9 cellular contexts compared by ENCODE assay signal in genomic region chr20:63873477-63873971, GRCh38. TPM values are rescaled to one million over a fixed set of nuclear protein-coding genes. Genes with fewer than 3 reads are reported as not detected.
DNase-seq lines count a peak whose midpoint lies in the region; ATAC-seq and TF ChIP-seq lines count a peak whose summit lies in the region.
"Had no signal": no experiment of that assay in that cellular context is flagged by ENCODE, and none has a peak within 500 bp of the region (broad histone marks: within the 10 kb centered on the region; RNA-seq: fewer than 3 reads in every experiment).

No MANE protein-coding gene starts in this region.

- peak overlapping the region in 1 of 10 donors; percentile 35 for H3K4me3 Mint-ChIP-seq in naive thymus-derived CD4-positive, alpha-beta T cell

- H3K27ac ChIP-seq in PC-3 (ENCODE audit: low read length) = peak overlapping the region; percentile 70
- H3K27ac ChIP-seq in naive thymus-derived CD4-positive, alpha-beta T cell (ENCODE audit: low read depth, low read length) = no peak overlapping the region
- H3K27ac ChIP-seq: SK-N-MC had no signal

- no peaks in the 10 kb centered on the region for H3K9me2 ChIP-seq in PC-3 (replicated peaks; ENCODE audit: low read length)

- peaks cover 10 to 37% (median 17%) of the 10 kb centered on the region in 5 donors for H3K36me3 Mint-ChIP-seq in naive thymus-derived CD4-positive, alpha-beta T cell

- peaks cover 55% of the 10 kb centered on the region for H3K36me3 ChIP-seq in PC-3 (ENCODE audit: low read depth, low read length)
- H3K36me3 ChIP-seq in naive thymus-derived CD4-positive, alpha-beta T cell (ENCODE audit: control insufficient read depth in 2 of 3, insufficient read depth in 3 of 3, low read length in 3 of 3) = peaks cover 9 to 80% (median 18%) of the 10 kb centered on the region in 3 experiments

- TF ChIP-seq CTCF in PC-3 (conservative IDR thresholded peaks at IDR 0.05; ENCODE audit: low read depth, low read length) (no peak), cardiac fibroblast (IDR thresholded peaks at IDR 0.05; ENCODE audit: low read depth, low read length) (no peak)

- no peaks in the 10 kb centered on the region for H3F3A ChIP-seq in PC-3 (ENCODE audit: low read length, unreplicated experiment)

- peak overlapping the region; percentile 44 for H3K4me2 ChIP-seq in PC-3 (ENCODE audit: low read length)

- H3K4me3 ChIP-seq in PC-3 (ENCODE audit: low read length) (no peak overlapping the region), cardiac fibroblast (replicated peaks in 1 of 2; ENCODE audit: low read depth in 2 of 2, low read length in 2 of 2) (no peak overlapping the region)
- no peak overlapping the region for H3K4me3 ChIP-seq in naive thymus-derived CD4-positive, alpha-beta T cell (ENCODE audit: low read length)
- H3K4me3 ChIP-seq: SK-N-MC had no signal

- POLR2A ChIA-PET in PC-3 (lab: Charles Lee; ENCODE audit: unreplicated experiment) = interaction anchor here (0.6 kb wide), 1 partner anchor 8 kb away, joined by 4 read pairs; the partner anchor contains the start of gene TPD52L2
- POLR2A ChIA-PET in naive thymus-derived CD4-positive, alpha-beta T cell (lab: Charles Lee) = interaction anchor here (2.8 kb wide), 1 partner anchor 9 kb away, joined by 11 read pairs; the partner anchor contains the start of gene TPD52L2

- peaks cover 12% of the 10 kb centered on the region for H3K4me1 ChIP-seq in PC-3 (ENCODE audit: insufficient read depth, low read length)
- H3K4me1 ChIP-seq in naive thymus-derived CD4-positive, alpha-beta T cell (ENCODE audit: control insufficient read depth in 2 of 2, insufficient read depth in 2 of 2, low read length in 2 of 2) = no peaks in the 10 kb centered on the region

- no peaks in the 10 kb centered on the region for H3K27me3 Mint-ChIP-seq in naive thymus-derived CD4-positive, alpha-beta T cell

- DNase-seq in Ammon's horn (ENCODE audit: low spot score) (peak; percentile 68), PC-3 (peak; percentile 95), cardiac fibroblast (ENCODE audit: low read depth in 2 of 2) (peak; percentile 86 to 96), OCI-M1 (lab: John Stamatoyannopoulos, UW) (no peak)
- peak in 1 of 9 donors; percentile 45 for DNase-seq in naive thymus-derived CD4-positive, alpha-beta T cell

- no peak overlapping the region for H2AFZ ChIP-seq in PC-3 (ENCODE audit: low read length)

- H3K9me3 Mint-ChIP-seq in naive thymus-derived CD4-positive, alpha-beta T cell = no peaks in the 10 kb centered on the region

- peaks cover 24% of the 10 kb centered on the region for H4K20me1 ChIP-seq in PC-3 (ENCODE audit: low read length)

- H3K4me1 Mint-ChIP-seq in naive thymus-derived CD4-positive, alpha-beta T cell = peaks cover 3 to 14% (median 6%) of the 10 kb centered on the region in 7 donors

- H3K27ac Mint-ChIP-seq in naive thymus-derived CD4-positive, alpha-beta T cell = peak overlapping the region in 1 of 9 donors; percentile 85

- CTCF ChIA-PET in PC-3 (lab: Charles Lee) = no interaction called here
- CTCF ChIA-PET in naive thymus-derived CD4-positive, alpha-beta T cell (lab: Charles Lee) = interaction anchor here (0.6 kb wide), 1 partner anchor 1094 kb away, joined by 4 read pairs; no protein-coding TSS in a partner anchor

- ATAC-seq in PC-3 (peak; percentile 99), HG03280 (IDR thresholded peaks at IDR 0.05; ENCODE audit: unreplicated experiment) (no peak), GM19463 (IDR thresholded peaks at IDR 0.05; ENCODE audit: unreplicated experiment) (no peak), HG03139 (IDR thresholded peaks at IDR 0.05; ENCODE audit: unreplicated experiment) (no peak)
- peak; percentile 88 for ATAC-seq in naive thymus-derived CD4-positive, alpha-beta T cell

- peaks cover 74% of the 10 kb centered on the region for H3K79me2 ChIP-seq in PC-3 (ENCODE audit: low read length)

- no peaks in the 10 kb centered on the region for H3K27me3 ChIP-seq in PC-3 (ENCODE audit: low read length)
- H3K27me3 ChIP-seq in naive thymus-derived CD4-positive, alpha-beta T cell (ENCODE audit: control insufficient read depth in 2 of 2, insufficient read depth in 2 of 2, low read length in 2 of 2) = no peaks in the 10 kb centered on the region

- intact Hi-C loops in PC-3 (cut with micrococcal nuclease) = loop anchor here (1.0 to 5.0 kb wide), 2 partner anchors 8 to 99 kb away; partner anchors contain the start of gene TPD52L2
- intact Hi-C loops in naive thymus-derived CD4-positive, alpha-beta T cell (cut with micrococcal nuclease) = no loop called here

- no peak overlapping the region for H3K9ac ChIP-seq in PC-3 (ENCODE audit: low read length)

- BruUV-seq in PC-3 (replicated peaks; lab: Mats Ljungman, UMichigan) = no TSS peak

- no peaks in the 10 kb centered on the region for H3K9me3 ChIP-seq in PC-3 (ENCODE audit: low read length)
- no peaks in the 10 kb centered on the region for H3K9me3 ChIP-seq in naive thymus-derived CD4-positive, alpha-beta T cell (ENCODE audit: control insufficient read depth in 2 of 3, low read length in 3 of 3)

RNA-seq across cellular contexts. Expression of gene TPD52L2, which starts 8.5 kb away (rescaled TPM):
- 147 and 167 TPM in 2 replicates for total RNA-seq in PC-3 (2014; rRNA removed)
- total RNA-seq in naive thymus-derived CD4-positive, alpha-beta T cell = 10 to 100 TPM; 33.7 to 56.8 (median 43.2) TPM
- 10 to 100 TPM; 67.4 to 84.0 TPM for polyA plus RNA-seq in naive thymus-derived CD4-positive, alpha-beta T cell

RNA-seq across cellular contexts. Expression of gene ABHD16B, which starts 12.2 kb away (rescaled TPM):
- total RNA-seq in PC-3 (2014; rRNA removed) = not detected in 2 replicates
- under 1 TPM in 1 of 5 experiments, not detected in 4; 0.24 TPM for total RNA-seq in naive thymus-derived CD4-positive, alpha-beta T cell
- 1 to 10 TPM in 1 of 2 donors, under 1 TPM in 1; 0.65 to 1.1 TPM for polyA plus RNA-seq in naive thymus-derived CD4-positive, alpha-beta T cell

RNA-seq across cellular contexts. Expression of gene DNAJC5, which starts 21.4 kb away (rescaled TPM):
- total RNA-seq in PC-3 (2014; rRNA removed) = 73.7 and 80.1 TPM in 2 replicates
- total RNA-seq in naive thymus-derived CD4-positive, alpha-beta T cell = 10 to 100 TPM; 35.5 to 56.8 (median 50.3) TPM
- polyA plus RNA-seq in naive thymus-derived CD4-positive, alpha-beta T cell = 1 to 10 TPM; 7.5 to 7.6 TPM

RNA-seq across cellular contexts. Expression of gene ZBTB46, which starts 42.5 kb away (rescaled TPM):
- 2.8 and 7.3 TPM in 2 replicates for total RNA-seq in PC-3 (2014; rRNA removed)
- total RNA-seq in naive thymus-derived CD4-positive, alpha-beta T cell = 1 to 10 TPM in 1 of 5 experiments, under 1 TPM in 3, not detected in 1; 0.05 to 1.7 (median 0.21) TPM
- polyA plus RNA-seq in naive thymus-derived CD4-positive, alpha-beta T cell = under 1 TPM; 0.03 to 0.04 TPM

Comparison
In these comparisons a context has a peak if more than half of its experiments do, and no peak if none do; other contexts are left out.
1. ATAC-seq: peak in PC-3 (single experiment) and naive thymus-derived CD4-positive, alpha-beta T cell (single experiment); none in HG03280 (single experiment), GM19463 (single experiment) and HG03139 (single experiment).